In genomic region chr1:201285846-201286245, GRCh38 we compare ENCODE assay signal across 14 cellular contexts. TPM values are rescaled to one million over a fixed set of nuclear protein-coding genes. Genes with fewer than 3 reads are reported as not detected.
"Had no signal": no experiment of that assay in that cellular context is flagged by ENCODE, and none has a peak within 500 bp of the region (broad histone marks: within the 10 kb centered on the region; RNA-seq: fewer than 3 reads in every experiment).

No MANE protein-coding gene starts in this region.

- H3K4me3 ChIP-seq: lung, upper lobe of right lung had no signal

- H3K27ac ChIP-seq: upper lobe of right lung had no signal

- H3K4me1 ChIP-seq: upper lobe of right lung had no signal

- H3K36me3 ChIP-seq: upper lobe of right lung had no signal

- ATAC-seq: left cardiac atrium; naive thymus-derived CD8-positive, alpha-beta T cell; upper lobe of right lung had no signal

- H3K9me3 ChIP-seq: upper lobe of right lung had no signal

- DNase-seq: activated CD4-positive, alpha-beta T cell treated with anti-CD3 and anti-CD28 coated beads, Interleukin-2, amount 50 U/mL, for 1 hour; activated CD4-positive, CD25-positive, alpha-beta regulatory T cell; activated naive CD4-positive, alpha-beta T cell treated with anti-CD3 and anti-CD28 coated beads, Interleukin-2, amount 50 U/mL, for 16 hours; cortex of kidney; effector CD8-positive, alpha-beta T cell; hippocampal formation; naive thymus-derived CD8-positive, alpha-beta T cell; T-helper 2 cell; upper lobe of right lung had no signal

RNA-seq across cellular contexts. Expression of gene PKP1, which starts 2.5 kb away (rescaled TPM):
- total RNA-seq: activated CD8-positive, alpha-beta memory T cell treated with anti-CD3 and anti-CD28 coated beads for 36 hours; activated T-helper 2 cell treated with anti-CD3 and anti-CD28 coated beads, Interferon-gamma antibody, Interleukin-2, Interleukin-4, amounts not matched to agents 10 μg/mL and 5 μg/mL and 100 μg/mL, durations not matched to agents 14 hours and 24 hours and 36 hours; mononuclear cell; naive thymus-derived CD8-positive, alpha-beta T cell had no signal
- polyA plus RNA-seq: naive thymus-derived CD8-positive, alpha-beta T cell had no signal
